ENCODE assay signal across 8 cellular contexts in genomic region chr14:73238262-73238852, GRCh38. TPM values are rescaled to one million over a fixed set of nuclear protein-coding genes. Genes with fewer than 3 reads are reported as not detected.
DNase-seq lines count a peak whose midpoint lies in the region; ATAC-seq, FAIRE-seq and TF ChIP-seq lines count a peak whose summit lies in the region.

No MANE protein-coding gene starts in this region.

- no peak overlapping the region for H3K27ac ChIP-seq in hepatocyte
- H3K27ac ChIP-seq in small intestine (ENCODE audit: low read depth in 1 of 2, low read length in 1 of 2): no peak overlapping the region

- H3K27me3 ChIP-seq in hepatocyte (peaks cover 32% of the 10 kb centered on the region), small intestine (ENCODE audit: control insufficient read depth in 2 of 2, insufficient read depth in 2 of 2, low read length in 2 of 2) (peaks cover 3 to 6% of the 10 kb centered on the region in 2 donors)

- peak overlapping the region; percentile 97 for H3K4me2 ChIP-seq in hepatocyte

- H3K4me3 Mint-ChIP-seq in activated T-cell treated with anti-CD3 and anti-CD28 coated beads, Interleukin-2, amount 50 U/mL, for 72 hours: peak overlapping the region; percentile 67 to 71

- no peaks in the 10 kb centered on the region for H3K9me3 Mint-ChIP-seq in activated T-cell treated with anti-CD3 and anti-CD28 coated beads, Interleukin-2, amount 50 U/mL, for 72 hours

- no peak for FAIRE-seq in small intestine (lab: Jason Lieb, UNC)

- no peaks in the 10 kb centered on the region for H3K9me2 ChIP-seq in hepatocyte (replicated peaks; ENCODE audit: insufficient read depth)

- H3K36me3 ChIP-seq in hepatocyte (replicated peaks; ENCODE audit: insufficient read depth, low read depth) (no peaks in the 10 kb centered on the region), small intestine (ENCODE audit: control insufficient read depth in 2 of 2, insufficient read depth in 2 of 2, low read length in 2 of 2) (no peaks in the 10 kb centered on the region)

- 7% methylated on average over 25 of the region's 25 CpGs for WGBS in hepatocyte (ENCODE audit: low lambda C conversion rate, missing lambda C conversion rate)
- WGBS in small intestine, 3 donors: 5 to 12% (median 10%) methylated on average over 25 of the region's 25 CpGs

- peak overlapping the region; percentile 79 for H2AFZ ChIP-seq in hepatocyte

- H3K27me3 Mint-ChIP-seq in activated T-cell treated with anti-CD3 and anti-CD28 coated beads, Interleukin-2, amount 50 U/mL, for 72 hours (ENCODE audit: low read depth): peaks cover 88% of the 10 kb centered on the region

- H3K79me2 ChIP-seq in hepatocyte: no peaks in the 10 kb centered on the region

- peaks cover 38% of the 10 kb centered on the region for H3K4me1 Mint-ChIP-seq in activated T-cell treated with anti-CD3 and anti-CD28 coated beads, Interleukin-2, amount 50 U/mL, for 72 hours (ENCODE audit: low read depth)

- peaks cover 0 to 4% of the 10 kb centered on the region in 2 donors for H3K36me3 Mint-ChIP-seq in activated T-cell treated with anti-CD3 and anti-CD28 coated beads, Interleukin-2, amount 50 U/mL, for 72 hours (ENCODE audit: insufficient read depth in 2 of 2)

- no peaks in the 10 kb centered on the region for H3K9me3 ChIP-seq in hepatocyte (ENCODE audit: low read depth)
- H3K9me3 ChIP-seq in small intestine (ENCODE audit: control insufficient read depth, low read depth): no peaks in the 10 kb centered on the region

- peak; percentile 16 to 19 for ATAC-seq in activated T-cell treated with anti-CD3 and anti-CD28 coated beads, Interleukin-2, amount 50 U/mL, for 72 hours (replicated peaks in 1 of 2)
- no peak for ATAC-seq in GM19351 (IDR thresholded peaks at IDR 0.05; ENCODE audit: unreplicated experiment)

- TF ChIP-seq CTCF in HFF-Myc (IDR thresholded peaks at IDR 0.05; ENCODE audit: low read depth, low read length, missing control alignments) (no peak), hepatocyte (IDR thresholded peaks at IDR 0.05; ENCODE audit: poor library complexity) (no peak)

- H3K27ac Mint-ChIP-seq in activated T-cell treated with anti-CD3 and anti-CD28 coated beads, Interleukin-2, amount 50 U/mL, for 72 hours: no peak overlapping the region

- H4K20me1 ChIP-seq in hepatocyte (ENCODE audit: insufficient read depth, poor library complexity, severe bottlenecking): no peaks in the 10 kb centered on the region

- peak; percentile 65 for DNase-seq in AG08395 (ENCODE audit: low spot score)
- peak; percentile 25 for DNase-seq in HFF-Myc (ENCODE audit: extremely low read depth, low read depth)
- DNase-seq in activated T-cell treated with anti-CD3 and anti-CD28 coated beads, Interleukin-2, amount 50 U/mL, for 72 hours: no peak
- peak; percentile 28 for DNase-seq in hepatocyte (ENCODE audit: low spot score)
- peak; percentile 23 for DNase-seq in small intestine
- no peak for DNase-seq in activated gamma-delta T cell (lab: John Stamatoyannopoulos, UW)
- DNase-seq in NCI-H2107 (lab: John Stamatoyannopoulos, UW): no peak

- H3K4me1 ChIP-seq in hepatocyte (ENCODE audit: insufficient read depth) (peaks cover 53% of the 10 kb centered on the region), small intestine (ENCODE audit: control insufficient read depth in 2 of 2, insufficient read depth in 1 of 2, low read depth in 1 of 2, low read length in 1 of 2) (peaks cover 0 to 8% of the 10 kb centered on the region in 2 donors)

- peak overlapping the region; percentile 20 for H3K4me3 ChIP-seq in HFF-Myc (replicated peaks; ENCODE audit: low read depth, low read length)
- H3K4me3 ChIP-seq in hepatocyte: peak overlapping the region; percentile 25
- peak overlapping the region in 1 of 2 donors; percentile 47 for H3K4me3 ChIP-seq in small intestine (ENCODE audit: low read depth in 1 of 2, low read length in 2 of 2)

RNA-seq across cellular contexts. Expression of gene PAPLN, which starts 1.1 kb away (rescaled TPM):
- total RNA-seq in activated T-cell treated with anti-CD3 and anti-CD28 coated beads, Interleukin-2, amount 50 U/mL, for 72 hours: 1 to 10 TPM in 1 of 2 donors, under 1 TPM in 1; 0.58 to 1.3 TPM
- 10.1 and 13.4 TPM in 2 replicates for total RNA-seq in hepatocyte
- 7.6 and 8.2 TPM in 2 replicates for polyA plus RNA-seq in hepatocyte
- polyA plus RNA-seq in small intestine: 1 to 10 TPM in 2 of 3 donors, under 1 TPM in 1; 0.45 to 3.0 (median 1.1) TPM

Comparison
In these comparisons a context has a peak if more than half of its experiments do, and no peak if none do; other contexts are left out.
1. DNase-seq: peak in AG08395 (single experiment), HFF-Myc (single experiment), hepatocyte (single experiment) and small intestine (single experiment); none in activated T-cell treated with anti-CD3 and anti-CD28 coated beads, Interleukin-2, amount 50 U/mL, for 72 hours (0 of 2), activated gamma-delta T cell (single experiment) and NCI-H2107 (single experiment).